In the genomic region with DNA sequence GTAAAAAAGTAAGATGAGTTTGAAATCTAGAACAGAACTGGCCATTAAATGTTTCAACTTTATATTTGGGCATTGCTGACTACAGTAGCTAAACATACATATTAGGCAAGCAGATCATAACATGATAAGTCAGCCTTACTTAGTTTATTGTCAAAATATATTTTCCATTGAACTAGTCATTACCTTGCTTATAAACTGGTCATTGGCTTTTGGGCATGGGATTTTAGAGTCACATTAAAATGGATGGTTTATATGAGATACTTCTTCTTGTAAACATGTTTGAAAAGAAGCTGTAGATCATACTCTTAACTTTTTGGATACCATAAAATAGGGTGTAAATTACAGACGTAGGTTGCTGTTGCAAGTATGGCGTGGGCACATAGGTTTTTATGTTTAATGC, we compare ENCODE assay signal across 9 cellular contexts. TPM values are rescaled to one million over a fixed set of nuclear protein-coding genes. Genes with fewer than 3 reads are reported as not detected.
A peak's percentile ranks its signal among the peaks of the same experiment; 100 is the strongest.
DNase-seq lines count a peak whose midpoint lies in the region; ATAC-seq and TF ChIP-seq lines count a peak whose summit lies in the region.
"Had no signal": no experiment of that assay in that cellular context is flagged by ENCODE, and none has a peak within 500 bp of the region (broad histone marks: within the 10 kb centered on the region; RNA-seq: fewer than 3 reads in every experiment).

No MANE protein-coding gene starts in this region.

- H3K27me3 Mint-ChIP-seq in mesothelial cell of epicardium (ENCODE audit: low read depth), result no peaks in the 10 kb centered on the region

- H3K4me3 ChIP-seq in right atrium auricular region, result peak overlapping the region; percentile 97 to 99
- H3K4me3 ChIP-seq in astrocyte of the spinal cord (ENCODE audit: low read depth, low read length), result peak overlapping the region; percentile 93
- peak overlapping the region; percentile 14 to 38 for H3K4me3 ChIP-seq in aorta (ENCODE audit: low read length in 2 of 2)

- ATAC-seq in left cardiac atrium, result no peak
- no peak for ATAC-seq in aorta (ENCODE audit: low FRiP score)
- ATAC-seq: esophagus mucosa had no signal

- H3K36me3 Mint-ChIP-seq in mesothelial cell of epicardium, result no peaks in the 10 kb centered on the region

- H3K27ac ChIP-seq in right atrium auricular region (peak overlapping the region; percentile 100), aorta (ENCODE audit: low read depth in 1 of 2, low read length in 2 of 2) (no peak overlapping the region)

- no peaks in the 10 kb centered on the region for H3K9me3 Mint-ChIP-seq in mesothelial cell of epicardium

- TF ChIP-seq CTCF in right atrium auricular region (IDR thresholded peaks at IDR 0.05) (no peak), astrocyte of the spinal cord (IDR thresholded peaks at IDR 0.05; ENCODE audit: low read depth, low read length) (no peak), mesothelial cell of epicardium (IDR thresholded peaks at IDR 0.05; ENCODE audit: unreplicated experiment) (no peak), GM13977 (IDR thresholded peaks at IDR 0.05; ENCODE audit: extremely low read depth, insufficient read depth, missing control alignments) (no peak)

- H3K9me3 ChIP-seq in right atrium auricular region (no peaks in the 10 kb centered on the region), aorta (ENCODE audit: control insufficient read depth, low read length) (no peaks in the 10 kb centered on the region)

- H3K27me3 ChIP-seq in right atrium auricular region, result no peaks in the 10 kb centered on the region
- no peaks in the 10 kb centered on the region for H3K27me3 ChIP-seq in aorta (ENCODE audit: control insufficient read depth in 1 of 2, insufficient read depth in 2 of 2, low read length in 1 of 2)

- H3K4me3 Mint-ChIP-seq in mesothelial cell of epicardium, result peak overlapping the region; percentile 99

- peak overlapping the region; percentile 100 for H3K27ac Mint-ChIP-seq in mesothelial cell of epicardium

- intact Hi-C loops in left cardiac atrium (cut with DNase I), result loop anchor here (5.0 to 10.0 kb wide), 4 partner anchors 67 to 95 kb away; a partner anchor contains a TSS
- intact Hi-C loops in aorta (cut with DNase I), result loop anchor here (5.0 to 10.0 kb wide), 5 partner anchors 62 to 435 kb away; a partner anchor contains a TSS

- no peaks in the 10 kb centered on the region for H3K36me3 ChIP-seq in right atrium auricular region
- no peaks in the 10 kb centered on the region for H3K36me3 ChIP-seq in aorta (ENCODE audit: control insufficient read depth in 1 of 2, insufficient read depth in 2 of 2, low read length in 1 of 2)

- H3K4me1 Mint-ChIP-seq in mesothelial cell of epicardium, result peaks cover 43% of the 10 kb centered on the region

- DNase-seq in right atrium auricular region (ENCODE audit: low spot score), result no peak
- no peak for DNase-seq in left cardiac atrium
- DNase-seq in astrocyte of the spinal cord (ENCODE audit: low read depth, low spot score), result no peak
- no peak for DNase-seq in mesothelial cell of epicardium (ENCODE audit: low spot score in 2 of 2, unreplicated experiment in 2 of 2)
- no peak for DNase-seq in aorta
- no peak for DNase-seq in GM13977 (ENCODE audit: low spot score)
- DNase-seq in NCI-H1417 treated with DMSO at 0.1 percent for 48 hours (lab: John Stamatoyannopoulos, UW), result no peak
- no peak for DNase-seq in stimulated activated CD4-positive, alpha-beta T cell treated with anti-CD3 and anti-CD28 coated beads, Interleukin-2, amount 100 ng/mL, for 48 hours

- 38 to 46% methylated on average over 2 of the region's 2 CpGs for WGBS in aorta, 2 donors

- in situ Hi-C loops in astrocyte of the spinal cord (cut with HindIII; ENCODE audit: low sequenced_read_pairs) (no loop called here), GM13977 (cut with MboI; ENCODE audit: low pct_unique_long_range_greater_than_20kb, low sequenced_read_pairs, unreplicated experiment) (no loop called here)

- H3K4me1 ChIP-seq in right atrium auricular region, result peaks cover 0 to 54% of the 10 kb centered on the region in 2 donors
- H3K4me1 ChIP-seq in aorta (ENCODE audit: control insufficient read depth in 1 of 2, insufficient read depth in 2 of 2, low read length in 2 of 2), result peaks cover 2 to 3% of the 10 kb centered on the region in 2 donors

RNA-seq across cellular contexts. Expression of a gene that starts 2.7 kb away (rescaled TPM):
- total RNA-seq in right atrium auricular region, result 100 to 1,000 TPM; 142 to 209 TPM
- total RNA-seq in left cardiac atrium, result 100 to 1,000 TPM; 202 to 226 TPM
- 73.3 to 76.4 TPM (median 74.4 TPM) in 3 replicates for total RNA-seq in mesothelial cell of epicardium
- 100 to 1,000 TPM; 213 to 251 TPM for total RNA-seq in aorta
- 10 to 100 TPM; 24.8 to 25.4 TPM for polyA plus RNA-seq in aorta

Comparison
In these comparisons a context has a peak if more than half of its experiments do, and no peak if none do; other contexts are left out.
1. H3K27ac ChIP-seq: peak in right atrium auricular region (2 of 2); none in aorta (0 of 2).
2. H3K4me3 ChIP-seq: peak in every context shown above with its lines; median percentile 98 in right atrium auricular region; 93 in astrocyte of the spinal cord; 26 in aorta.